Comparison of ENCODE assay signal across 32 cellular contexts in genomic region chr1:154797175-154797574, GRCh38.
"Had no signal": no experiment of that assay in that cellular context is flagged by ENCODE, and none has a peak within 500 bp of the region (broad histone marks: within the 10 kb centered on the region; RNA-seq: fewer than 3 reads in every experiment).

No MANE protein-coding gene starts in this region.

- FAIRE-seq: astrocyte, bronchial epithelial cell had no signal

- ATAC-seq: activated naive CD4-positive, alpha-beta T cell treated with anti-CD3 and anti-CD28 coated beads, Interleukin-2, amount 50 U/mL, for 72 hours; activated naive CD8-positive, alpha-beta T cell treated with anti-CD3 and anti-CD28 coated beads, Interleukin-2, amount 50 U/mL, for 24 hours; activated T-cell treated with anti-CD3 and anti-CD28 coated beads, Interleukin-2, amount 50 U/mL, for 4 hours; activated T-cell treated with anti-CD3 and anti-CD28 coated beads, Interleukin-2, amount 50 U/mL, for 72 hours; activated T-helper 17 cell treated with anti-CD3 and anti-CD28 coated beads, Interleukin-2, amount 50 U/mL, for 72 hours; body of pancreas had no signal

- H3K36me3 ChIP-seq: adrenal gland, ascending aorta, brain microvascular endothelial cell, breast epithelium, cardiac muscle cell had no signal

- DNase-seq: activated effector memory CD4-positive, alpha-beta T cell treated with anti-CD3 and anti-CD28 coated beads, Interleukin-2, amount 50 U/mL, for 16 hours; activated effector memory CD4-positive, alpha-beta T cell treated with Interleukin-2 at 50 U/mL for 16 hours; activated gamma-delta T cell; activated gamma-delta T cell treated with Interleukin-2 at 50 U/mL for 16 hours; activated naive CD4-positive, alpha-beta T cell; activated naive CD4-positive, alpha-beta T cell treated with anti-CD3 and anti-CD28 coated beads for 36 hours; activated naive CD4-positive, alpha-beta T cell treated with anti-CD3 and anti-CD28 coated beads, Interleukin-2, amount 10 ng/mL, durations not matched to agents 7 days and 5 days; activated naive CD4-positive, alpha-beta T cell treated with anti-CD3 and anti-CD28 coated beads, Interleukin-2, amount 50 U/mL, for 16 hours; activated naive CD4-positive, alpha-beta T cell treated with Interleukin-2 at 50 U/mL for 16 hours; activated naive CD8-positive, alpha-beta T cell treated with anti-CD3 and anti-CD28 coated beads for 36 hours; activated naive CD8-positive, alpha-beta T cell treated with anti-CD3 and anti-CD28 coated beads, Interleukin-2, amount 10 ng/mL, durations not matched to agents 7 days and 5 days; activated naive CD8-positive, alpha-beta T cell treated with anti-CD3 and anti-CD28 coated beads, Interleukin-2, amount 50 U/mL, for 24 hours; activated T-cell treated with anti-CD3 and anti-CD28 coated beads, Interleukin-2, amount 50 U/mL, for 24 hours; activated T-cell treated with anti-CD3 and anti-CD28 coated beads, Interleukin-2, amount 50 U/mL, for 4 hours; activated T-cell treated with anti-CD3 and anti-CD28 coated beads, Interleukin-2, amount 50 U/mL, for 48 hours; activated T-cell treated with anti-CD3 and anti-CD28 coated beads, Interleukin-2, amount 50 U/mL, for 72 hours; adrenal gland; amniotic stem cell; amygdala; aorta; body of pancreas; brain microvascular endothelial cell; caudate nucleus; central memory CD4-positive, alpha-beta T cell; cerebellar nuclear complex had no signal

- H3K27me3 ChIP-seq: adrenal gland, ascending aorta, body of pancreas, brain microvascular endothelial cell, breast epithelium, cardiac muscle cell had no signal

- H3K9me3 ChIP-seq: adrenal gland, ascending aorta, body of pancreas, breast epithelium had no signal

- H3K27ac ChIP-seq: adrenal gland, ascending aorta, body of pancreas, brain microvascular endothelial cell, breast epithelium, cardiac muscle cell had no signal

- H3K4me1 ChIP-seq: adrenal gland, ascending aorta, body of pancreas, breast epithelium had no signal

- H3K4me3 ChIP-seq: adrenal gland, ascending aorta, body of pancreas, breast epithelium, cardiac muscle cell had no signal
